20 cellular contexts compared by ENCODE assay signal in the genomic region with DNA sequence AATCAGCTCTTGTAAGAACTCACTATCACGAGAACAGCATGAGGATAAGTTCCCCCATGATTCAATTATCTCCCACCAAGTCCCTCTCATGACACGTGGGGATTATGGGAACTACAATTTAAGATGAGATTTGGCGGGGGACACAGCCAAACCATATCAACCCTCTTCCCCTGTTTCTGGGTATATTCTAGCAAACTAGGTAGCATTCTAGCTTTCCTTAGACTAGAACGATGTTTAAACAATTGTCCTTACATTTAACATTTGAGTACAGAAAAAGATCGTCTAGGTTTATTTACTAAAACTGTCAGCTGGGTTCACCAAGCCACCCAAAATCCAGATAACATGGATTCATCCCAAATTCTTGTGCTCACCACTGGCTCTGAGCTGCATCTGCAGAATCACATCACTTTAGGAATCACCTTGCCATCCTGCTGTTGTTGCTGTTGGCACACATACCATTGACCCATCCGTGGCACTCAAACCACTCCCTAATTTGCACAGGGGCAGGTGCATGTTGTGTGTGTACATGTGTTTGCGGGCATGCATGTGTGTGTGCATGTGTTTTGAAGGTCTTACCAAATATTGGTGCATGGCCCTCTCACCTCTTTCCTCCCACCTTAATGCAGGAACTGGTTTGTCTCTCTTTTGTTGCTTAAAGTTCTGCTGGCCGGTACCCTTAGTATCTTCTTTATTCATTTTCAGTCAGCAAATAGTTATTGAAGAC. TPM values are rescaled to one million over a fixed set of nuclear protein-coding genes. Genes with fewer than 3 reads are reported as not detected.
DNase-seq lines count a peak whose midpoint lies in the region; ATAC-seq, FAIRE-seq and TF ChIP-seq lines count a peak whose summit lies in the region.
"Had no signal": no experiment of that assay in that cellular context is flagged by ENCODE, and none has a peak within 500 bp of the region (broad histone marks: within the 10 kb centered on the region; RNA-seq: fewer than 3 reads in every experiment).

No MANE protein-coding gene starts in this region.

- H3K36me3 Mint-ChIP-seq in HFFc6 (ENCODE audit: low read depth), result no peaks in the 10 kb centered on the region
- H3K36me3 Mint-ChIP-seq in type B pancreatic cell, result no peaks in the 10 kb centered on the region

- no peaks in the 10 kb centered on the region for H3K4me1 ChIP-seq in colonic mucosa
- H3K4me1 ChIP-seq: Caco-2, HAP-1 had no signal

- H3K9ac ChIP-seq in colonic mucosa (ENCODE audit: low read depth in 2 of 2, low read length in 2 of 2), result no peak overlapping the region
- H3K9ac ChIP-seq: KMS-11 had no signal

- H3K36me3 ChIP-seq in colonic mucosa, result no peaks in the 10 kb centered on the region
- H3K36me3 ChIP-seq: HAP-1 had no signal

- H3K4me3 Mint-ChIP-seq in HFFc6 (no peak overlapping the region), type B pancreatic cell (no peak overlapping the region)
- H3K4me3 Mint-ChIP-seq: CD4-positive, alpha-beta T cell had no signal

- peaks cover 17% of the 10 kb centered on the region for H3K27me3 Mint-ChIP-seq in HFFc6 (ENCODE audit: insufficient read depth)
- H3K27me3 Mint-ChIP-seq in type B pancreatic cell, result peaks cover 18% of the 10 kb centered on the region

- FAIRE-seq in HTR-8/SVneo (lab: Jason Lieb, UNC), result peak; percentile 31
- FAIRE-seq: A549, D721Med, GM12892, GM18507 had no signal

- DNase-seq in NCI-H82 (lab: John Stamatoyannopoulos, UW), result peak; percentile 46
- DNase-seq in NCI-H82 treated with DMSO at 0.1 percent for 48 hours (lab: John Stamatoyannopoulos, UW; ENCODE audit: unreplicated experiment), result no peak
- DNase-seq in HTR-8/SVneo (ENCODE audit: insufficient read length, low spot score), result no peak
- peak; percentile 8 for DNase-seq in colonic mucosa
- DNase-seq in HFFc6, result no peak
- no peak for DNase-seq in type B pancreatic cell (ENCODE audit: extremely low spot score, unreplicated experiment)
- DNase-seq: AML-193; Caco-2; CD4-positive, alpha-beta T cell; GDM1 had no signal

- H3K27me3 ChIP-seq in colonic mucosa, result no peaks in the 10 kb centered on the region

- H3K4me1 Mint-ChIP-seq in HFFc6 (ENCODE audit: low read depth), result peaks cover 6% of the 10 kb centered on the region; the same call in 1 of the 2 replicates
- peaks cover 7% of the 10 kb centered on the region for H3K4me1 Mint-ChIP-seq in type B pancreatic cell (ENCODE audit: unreplicated experiment)

- no peak overlapping the region for H3K27ac ChIP-seq in colonic mucosa
- H3K27ac ChIP-seq: 22Rv1, A549, C4-2B, HL-60, KMS-11 had no signal

- no peak overlapping the region for H3K4me3 ChIP-seq in colonic mucosa
- H3K4me3 ChIP-seq: A549, HAP-1 had no signal

- H3K9me3 ChIP-seq in colonic mucosa, result no peaks in the 10 kb centered on the region
- H3K9me3 ChIP-seq: A549, Caco-2, HAP-1 had no signal

- no peak overlapping the region for H3K27ac Mint-ChIP-seq in HFFc6
- H3K27ac Mint-ChIP-seq in type B pancreatic cell, result no peak overlapping the region
- H3K27ac Mint-ChIP-seq: CD4-positive, alpha-beta T cell had no signal

- intact Hi-C loops in colonic mucosa (cut with DNase I), result no loop called here

- TF ChIP-seq CTCF in colonic mucosa (IDR thresholded peaks at IDR 0.05) (no peak), HFFc6 (IDR thresholded peaks at IDR 0.05) (no peak), type B pancreatic cell (conservative IDR thresholded peaks at IDR 0.05) (no peak)

- ATAC-seq in GM19452 (IDR thresholded peaks at IDR 0.05; ENCODE audit: unreplicated experiment), result no peak
- ATAC-seq: A549 had no signal

- no peaks in the 10 kb centered on the region for H3K9me3 Mint-ChIP-seq in HFFc6
- no peaks in the 10 kb centered on the region for H3K9me3 Mint-ChIP-seq in type B pancreatic cell
- H3K9me3 Mint-ChIP-seq: CD4-positive, alpha-beta T cell had no signal

RNA-seq across cellular contexts. Expression of a gene that starts 36.3 kb away (rescaled TPM):
- 1 to 10 TPM; 2.9 to 3.6 TPM for total RNA-seq in colonic mucosa
- 1 to 10 TPM in 5 of 6 experiments, under 1 TPM in 1; 0.94 to 2.9 (median 1.5) TPM for total RNA-seq in HFFc6 (2021; fragmentation: NEBNext Ultra II Directional; extraction: Animal tissue kit (Norgen Biotek cat#: 25700))
- 4.3 and 28.8 TPM in 2 replicates for total RNA-seq in type B pancreatic cell (ENCODE audit: low replicate concordance)

Comparison
In these comparisons a context has a peak if more than half of its experiments do, and no peak if none do; other contexts are left out.
1. DNase-seq: peak in NCI-H82 (single experiment) and colonic mucosa (single experiment); none in NCI-H82 treated with DMSO at 0.1 percent for 48 hours (single experiment), HTR-8/SVneo (single experiment), HFFc6 (single experiment) and type B pancreatic cell (single experiment).